ENCODE assay signal across 1 cellular context in the genomic region with DNA sequence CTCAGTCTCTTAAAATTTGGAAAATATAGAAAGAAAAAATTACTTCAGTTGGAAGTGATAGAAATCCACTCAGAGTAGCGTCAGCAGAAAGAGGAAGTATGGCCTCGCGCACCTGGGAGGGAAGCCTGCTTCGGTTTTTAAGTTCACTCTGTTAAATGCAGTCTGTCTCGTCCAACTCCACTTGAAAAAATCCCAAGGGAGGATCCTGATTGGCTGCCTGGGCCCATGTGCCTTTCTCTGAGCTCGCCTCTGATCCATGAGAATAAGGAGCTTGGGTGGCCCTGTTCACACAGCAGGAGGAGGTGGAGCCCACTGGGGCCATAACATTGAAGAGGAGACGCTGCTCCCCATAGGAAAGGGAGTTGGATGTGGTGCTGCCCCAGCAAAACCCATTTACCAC.
TF ChIP-seq lines count a peak whose summit lies in the region.

No MANE protein-coding gene starts in this region.

TF ChIP-seq in K562, 482 proteins besides CTCF, POLR2A, EP300 and RAD21:
- TF ChIP-seq NRF1 (conservative IDR thresholded peaks at IDR 0.05 in 1 of 2, IDR thresholded peaks at IDR 0.05 in 1 of 2): peak; percentile 47 to 54; a peak in 2 of 4 replicates
- no peak for TF ChIP-seq DIDO1 (tag; IDR thresholded peaks at IDR 0.05; ENCODE audit: low read depth)
- peak; percentile 51; the same call in 1 of the 2 replicates for TF ChIP-seq SPI1 (IDR thresholded peaks at IDR 0.05; ENCODE audit: borderline replicate concordance, low read depth, low read length)
- no peak for TF ChIP-seq FOXA1 (IDR thresholded peaks at IDR 0.05; ENCODE audit: borderline replicate concordance)
- TF ChIP-seq, protein P1, sequence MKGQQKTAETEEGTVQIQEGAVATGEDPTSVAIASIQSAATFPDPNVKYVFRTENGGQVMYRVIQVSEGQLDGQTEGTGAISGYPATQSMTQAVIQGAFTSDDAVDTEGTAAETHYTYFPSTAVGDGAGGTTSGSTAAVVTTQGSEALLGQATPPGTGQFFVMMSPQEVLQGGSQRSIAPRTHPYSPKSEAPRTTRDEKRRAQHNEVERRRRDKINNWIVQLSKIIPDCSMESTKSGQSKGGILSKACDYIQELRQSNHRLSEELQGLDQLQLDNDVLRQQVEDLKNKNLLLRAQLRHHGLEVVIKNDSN (CRISPR knock-in tag; IDR thresholded peaks at IDR 0.05): peak; percentile 75
- no peak for TF ChIP-seq ILK (tag; IDR thresholded peaks at IDR 0.05; ENCODE audit: borderline replicate concordance, low read depth)
- TF ChIP-seq, protein P2, sequence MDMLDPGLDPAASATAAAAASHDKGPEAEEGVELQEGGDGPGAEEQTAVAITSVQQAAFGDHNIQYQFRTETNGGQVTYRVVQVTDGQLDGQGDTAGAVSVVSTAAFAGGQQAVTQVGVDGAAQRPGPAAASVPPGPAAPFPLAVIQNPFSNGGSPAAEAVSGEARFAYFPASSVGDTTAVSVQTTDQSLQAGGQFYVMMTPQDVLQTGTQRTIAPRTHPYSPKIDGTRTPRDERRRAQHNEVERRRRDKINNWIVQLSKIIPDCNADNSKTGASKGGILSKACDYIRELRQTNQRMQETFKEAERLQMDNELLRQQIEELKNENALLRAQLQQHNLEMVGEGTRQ (CRISPR knock-in tag; IDR thresholded peaks at IDR 0.05): peak; percentile 77
- TF ChIP-seq L3MBTL2 (IDR thresholded peaks at IDR 0.05): peak; percentile 57; the same call in 1 of the 2 replicates
